ENCODE assay signal across 18 cellular contexts in genomic region chr9:127007638-127008037, GRCh38.
DNase-seq lines count a peak whose midpoint lies in the region; ATAC-seq and TF ChIP-seq lines count a peak whose summit lies in the region.
"Had no signal": no experiment of that assay in that cellular context is flagged by ENCODE, and none has a peak within 500 bp of the region (broad histone marks: within the 10 kb centered on the region; RNA-seq: fewer than 3 reads in every experiment).

No MANE protein-coding gene starts in this region.

- H3K9me3 Mint-ChIP-seq in effector memory CD8-positive, alpha-beta T cell = no peaks in the 10 kb centered on the region
- peaks cover 4% of the 10 kb centered on the region for H3K9me3 Mint-ChIP-seq in nephron progenitor cell
- H3K9me3 Mint-ChIP-seq: CD4-positive, CD25-positive, alpha-beta regulatory T cell had no signal

- H3K9ac ChIP-seq in MM.1S (ENCODE audit: low read length) = no peak overlapping the region

- peaks cover 53% of the 10 kb centered on the region for H3K4me1 ChIP-seq in MM.1S (ENCODE audit: low read length)

- no peaks in the 10 kb centered on the region for H3K27me3 ChIP-seq in GM06990 (replicated peaks; ENCODE audit: control insufficient read depth, insufficient read depth, low read length)
- H3K27me3 ChIP-seq in MM.1S (replicated peaks; ENCODE audit: insufficient read depth, low read length) = no peaks in the 10 kb centered on the region

- TF ChIP-seq CTCF in GM06990 (IDR thresholded peaks at IDR 0.05; ENCODE audit: insufficient read depth, low read length, poor library complexity, severe bottlenecking) (no peak), MM.1S (IDR thresholded peaks at IDR 0.05; ENCODE audit: low read length) (no peak), nephron progenitor cell (IDR thresholded peaks at IDR 0.05) (no peak)

- H3K36me3 Mint-ChIP-seq in effector memory CD8-positive, alpha-beta T cell (ENCODE audit: insufficient read depth) = peaks cover 3% of the 10 kb centered on the region
- H3K36me3 Mint-ChIP-seq in nephron progenitor cell (ENCODE audit: low read depth) = no peaks in the 10 kb centered on the region
- H3K36me3 Mint-ChIP-seq: CD4-positive, CD25-positive, alpha-beta regulatory T cell had no signal

- no peak overlapping the region for H3K4me3 Mint-ChIP-seq in effector memory CD8-positive, alpha-beta T cell
- H3K4me3 Mint-ChIP-seq in nephron progenitor cell = no peak overlapping the region
- H3K4me3 Mint-ChIP-seq: CD4-positive, CD25-positive, alpha-beta regulatory T cell had no signal

- H4K20me1 ChIP-seq in MM.1S (ENCODE audit: insufficient read depth, low read length) = no peaks in the 10 kb centered on the region

- H3K36me3 ChIP-seq in GM06990 (ENCODE audit: control insufficient read depth, insufficient read depth, low read length) = no peaks in the 10 kb centered on the region
- H3K36me3 ChIP-seq in MM.1S (replicated peaks; ENCODE audit: insufficient read depth, low read length) = no peaks in the 10 kb centered on the region

- H3K27me3 Mint-ChIP-seq in effector memory CD8-positive, alpha-beta T cell = no peaks in the 10 kb centered on the region
- peaks cover 7% of the 10 kb centered on the region for H3K27me3 Mint-ChIP-seq in nephron progenitor cell (ENCODE audit: low read depth, poor library complexity)
- H3K27me3 Mint-ChIP-seq: CD4-positive, CD25-positive, alpha-beta regulatory T cell had no signal

- peak; percentile 18 for DNase-seq in GM06990 (ENCODE audit: extremely low read depth, insufficient read length)
- DNase-seq in MM.1S = no peak
- no peak for DNase-seq in effector memory CD8-positive, alpha-beta T cell
- DNase-seq in nephron progenitor cell = peak; percentile 47
- DNase-seq in mucosa of gallbladder (ENCODE audit: low spot score) = no peak
- DNase-seq in NCI-H2081 (lab: John Stamatoyannopoulos, UW) = no peak
- DNase-seq in GF-D8 (lab: John Stamatoyannopoulos, UW) = no peak
- DNase-seq: CD4-positive, CD25-positive, alpha-beta regulatory T cell; Karpas-422; NCI-H1105 treated with DMSO at 0.1 percent for 48 hours; NCI-H2029; NCI-H446 treated with DMSO at 0.1 percent for 48 hours; NCI-H526; SHP77 had no signal

- no peaks in the 10 kb centered on the region for H3K9me2 ChIP-seq in MM.1S (replicated peaks; ENCODE audit: insufficient read depth, low read length)

- H3F3A ChIP-seq in MM.1S (ENCODE audit: insufficient read depth, low read length) = peaks cover 43% of the 10 kb centered on the region

- peaks cover 8% of the 10 kb centered on the region; the same call in 1 of the 2 replicates for H3K79me2 ChIP-seq in MM.1S (ENCODE audit: low read length)

- H3K9me3 ChIP-seq in MM.1S (replicated peaks; ENCODE audit: insufficient read depth, low read length) = no peaks in the 10 kb centered on the region

- H3K4me2 ChIP-seq in MM.1S (ENCODE audit: low read depth, low read length) = peak overlapping the region; percentile 1; the same call in 1 of the 2 replicates

- no peak overlapping the region for H2AFZ ChIP-seq in MM.1S (ENCODE audit: low read length)

- peak overlapping the region; percentile 5 to 53 for H3K27ac Mint-ChIP-seq in effector memory CD8-positive, alpha-beta T cell
- H3K27ac Mint-ChIP-seq in nephron progenitor cell = peak overlapping the region; percentile 8

- H3K27ac ChIP-seq in MM.1S (ENCODE audit: low read length) = peak overlapping the region; percentile 95; the same call in 1 of the 2 replicates
- H3K27ac ChIP-seq: RWPE1 had no signal

- no peak for ATAC-seq in effector memory CD8-positive, alpha-beta T cell (replicated peaks)
- no peak for ATAC-seq in HG03460 (IDR thresholded peaks at IDR 0.05; ENCODE audit: unreplicated experiment)
- ATAC-seq: HCT116, Panc1 had no signal

- H3K4me3 ChIP-seq in GM06990 (replicated peaks; ENCODE audit: low read depth, low read length) (no peak overlapping the region), MM.1S (ENCODE audit: low read length) (no peak overlapping the region)

- peaks cover 17 to 24% of the 10 kb centered on the region in 2 donors for H3K4me1 Mint-ChIP-seq in effector memory CD8-positive, alpha-beta T cell (ENCODE audit: low read depth in 2 of 2)
- H3K4me1 Mint-ChIP-seq in nephron progenitor cell = peaks cover 26% of the 10 kb centered on the region

Comparison
In these comparisons a context has a peak if more than half of its experiments do, and no peak if none do; other contexts are left out.
1. DNase-seq: peak in GM06990 (single experiment) and nephron progenitor cell (single experiment); none in MM.1S (single experiment), effector memory CD8-positive, alpha-beta T cell (0 of 3), mucosa of gallbladder (single experiment), NCI-H2081 (0 of 2) and GF-D8 (single experiment).